ENCODE assay signal across 16 cellular contexts in genomic region chr9:127077658-127077975, GRCh38. TPM values are rescaled to one million over a fixed set of nuclear protein-coding genes. Genes with fewer than 3 reads are reported as not detected.
"Had no signal": no experiment of that assay in that cellular context is flagged by ENCODE, and none has a peak within 500 bp of the region (broad histone marks: within the 10 kb centered on the region; RNA-seq: fewer than 3 reads in every experiment).

No MANE protein-coding gene starts in this region.

- H3K4me1 Mint-ChIP-seq: stimulated activated naive B cell treated with anti-CD40 and anti-IgM and Interleukin-4, amounts not matched to agents 10 μg/mL and 1 μg/mL and 100 μg/mL, for 72 hours had no signal

- H3K9me3 Mint-ChIP-seq: stimulated activated naive B cell treated with anti-CD40 and anti-IgM and Interleukin-4, amounts not matched to agents 10 μg/mL and 1 μg/mL and 100 μg/mL, for 72 hours; T-helper 2 cell treated with Interferon-gamma antibody and Interleukin-4, amounts not matched to agents 5 μg/mL and 100 μg/mL, for 36 hours had no signal

- H2AFZ ChIP-seq: parathyroid adenoma had no signal

- H3K27ac ChIP-seq: epithelial cell of prostate, foreskin keratinocyte, neutrophil, parathyroid adenoma, SK-N-MC had no signal

- H3K9ac ChIP-seq: parathyroid adenoma had no signal

- H3K27ac Mint-ChIP-seq: activated naive CD8-positive, alpha-beta T cell; naive thymus-derived CD4-positive, alpha-beta T cell; stimulated activated naive B cell treated with anti-CD40 and anti-IgM and Interleukin-4, amounts not matched to agents 10 μg/mL and 1 μg/mL and 100 μg/mL, for 72 hours; T-helper 2 cell treated with Interferon-gamma antibody and Interleukin-4, amounts not matched to agents 5 μg/mL and 100 μg/mL, for 36 hours had no signal

- H3K4me3 Mint-ChIP-seq: activated naive CD8-positive, alpha-beta T cell; naive thymus-derived CD4-positive, alpha-beta T cell; stimulated activated naive B cell treated with anti-CD40 and anti-IgM and Interleukin-4, amounts not matched to agents 10 μg/mL and 1 μg/mL and 100 μg/mL, for 72 hours; T-helper 2 cell treated with Interferon-gamma antibody and Interleukin-4, amounts not matched to agents 5 μg/mL and 100 μg/mL, for 36 hours had no signal

- H3K27me3 ChIP-seq: dorsolateral prefrontal cortex had no signal

- H3K9me3 ChIP-seq: neutrophil had no signal

- FAIRE-seq: keratinocyte, TTC549 had no signal

- H3K79me2 ChIP-seq: parathyroid adenoma had no signal

- H3K36me3 ChIP-seq: neutrophil had no signal

- ATAC-seq: foreskin keratinocyte; naive thymus-derived CD4-positive, alpha-beta T cell; stimulated activated naive B cell treated with anti-CD40 and anti-IgM and Interleukin-4, amounts not matched to agents 10 μg/mL and 1 μg/mL and 100 μg/mL, for 72 hours had no signal

- H3K27me3 Mint-ChIP-seq: activated naive CD8-positive, alpha-beta T cell; stimulated activated naive B cell treated with anti-CD40 and anti-IgM and Interleukin-4, amounts not matched to agents 10 μg/mL and 1 μg/mL and 100 μg/mL, for 72 hours had no signal

- H3K4me1 ChIP-seq: foreskin keratinocyte, parathyroid adenoma had no signal

- DNase-seq: activated CD4-positive, alpha-beta T cell treated with anti-CD3 and anti-CD28 coated beads, Interleukin-2, amount 50 U/mL, for 1 hour; dorsolateral prefrontal cortex; foreskin keratinocyte; glutamatergic neuron; hippocampal formation; naive thymus-derived CD4-positive, alpha-beta T cell; stimulated activated naive B cell treated with anti-CD40 and anti-IgM and Interleukin-4, amounts not matched to agents 10 μg/mL and 1 μg/mL and 100 μg/mL, for 72 hours had no signal

- H3K4me3 ChIP-seq: dorsolateral prefrontal cortex, SK-N-MC had no signal

RNA-seq across cellular contexts. Expression of gene ANGPTL2, which starts 44.8 kb away (rescaled TPM):
- total RNA-seq: activated CD8-positive, alpha-beta memory T cell treated with anti-CD3 and anti-CD28 coated beads for 36 hours; naive thymus-derived CD4-positive, alpha-beta T cell had no signal
- polyA plus RNA-seq: naive thymus-derived CD4-positive, alpha-beta T cell had no signal
